ENCODE assay signal across 1 cellular context in genomic region chr10:22329150-22329549, GRCh38.
TF ChIP-seq lines count a peak whose summit lies in the region.

No MANE protein-coding gene starts in this region.

TF ChIP-seq in WTC11, 78 proteins besides CTCF, POLR2A, EP300 and RAD21 (continued from another document):
- TF ChIP-seq IRF1 (CRISPR knock-in tag; IDR thresholded peaks at IDR 0.05) = no peak
- no peak for TF ChIP-seq GRHL2 (CRISPR knock-in tag; IDR thresholded peaks at IDR 0.05; ENCODE audit: insufficient replicate concordance, severe bottlenecking)
- no peak for TF ChIP-seq RELA (CRISPR knock-in tag; IDR thresholded peaks at IDR 0.05; ENCODE audit: borderline replicate concordance)
- TF ChIP-seq ZNF121 (CRISPR knock-in tag; IDR thresholded peaks at IDR 0.05) = no peak
- TF ChIP-seq ESRRA (CRISPR knock-in tag; IDR thresholded peaks at IDR 0.05; ENCODE audit: borderline replicate concordance) = no peak
- no peak for TF ChIP-seq ZNF281 (CRISPR knock-in tag; IDR thresholded peaks at IDR 0.05)
- TF ChIP-seq ELF4 (CRISPR knock-in tag; IDR thresholded peaks at IDR 0.05; ENCODE audit: low read depth) = no peak
- no peak for TF ChIP-seq FOXP1 (CRISPR knock-in tag; IDR thresholded peaks at IDR 0.05; ENCODE audit: borderline replicate concordance)
- no peak for TF ChIP-seq FOXJ3 (CRISPR knock-in tag; IDR thresholded peaks at IDR 0.05; ENCODE audit: borderline replicate concordance)
- no peak for TF ChIP-seq CREM (CRISPR knock-in tag; IDR thresholded peaks at IDR 0.05)
